8 cellular contexts compared by ENCODE assay signal in the genomic region with DNA sequence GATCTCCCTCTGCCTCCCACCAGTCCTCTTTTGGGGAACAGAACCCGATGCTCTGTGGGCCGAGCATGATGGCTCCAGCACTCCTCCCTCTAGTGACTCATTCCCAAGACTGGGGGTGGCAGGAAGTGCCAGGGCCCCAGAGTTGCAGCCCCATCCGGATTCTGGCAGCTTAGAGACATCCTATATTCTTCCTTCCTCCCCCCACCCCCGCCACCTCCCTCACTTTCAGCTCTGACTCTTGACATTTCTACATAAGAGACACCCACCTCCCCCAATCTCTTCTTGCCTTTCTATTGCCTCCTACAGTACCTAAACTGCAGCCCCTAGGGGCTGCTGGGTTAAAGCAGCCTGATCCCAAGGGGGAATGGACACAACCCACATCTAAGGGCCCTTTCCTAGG. TPM values are rescaled to one million over a fixed set of nuclear protein-coding genes. Genes with fewer than 3 reads are reported as not detected.
DNase-seq lines count a peak whose midpoint lies in the region; ATAC-seq and TF ChIP-seq lines count a peak whose summit lies in the region.

No MANE protein-coding gene starts in this region.

- no peaks in the 10 kb centered on the region for H3K27me3 ChIP-seq in osteoblast (ENCODE audit: insufficient read depth, low read length)

- no peaks in the 10 kb centered on the region for H3K36me3 ChIP-seq in osteoblast (ENCODE audit: insufficient read depth, low read length)

- H3K27ac ChIP-seq in osteoblast (ENCODE audit: low read depth, low read length), result peak overlapping the region; percentile 34

- peak overlapping the region; percentile 96 for H2AFZ ChIP-seq in osteoblast (ENCODE audit: low read length)

- H3K4me1 Mint-ChIP-seq in activated naive CD4-positive, alpha-beta T cell treated with anti-CD3 and anti-CD28 coated beads, Interleukin-2, amount 50 U/mL, for 24 hours, result peaks cover 20% of the 10 kb centered on the region

- ATAC-seq in HG03025 (IDR thresholded peaks at IDR 0.05; ENCODE audit: low FRiP score, unreplicated experiment) (no peak), HG02571 (IDR thresholded peaks at IDR 0.05; ENCODE audit: unreplicated experiment) (no peak), HG02623 (IDR thresholded peaks at IDR 0.05; ENCODE audit: unreplicated experiment) (no peak)

- no peak for TF ChIP-seq CTCF in osteoblast (IDR thresholded peaks at IDR 0.05; ENCODE audit: extremely low read depth, low read depth, low read length)

- no peaks in the 10 kb centered on the region for H3K36me3 Mint-ChIP-seq in activated naive CD4-positive, alpha-beta T cell treated with anti-CD3 and anti-CD28 coated beads, Interleukin-2, amount 50 U/mL, for 24 hours

- no peaks in the 10 kb centered on the region for H3K9me3 ChIP-seq in osteoblast (ENCODE audit: low read depth, low read length)

- H3K4me1 ChIP-seq in osteoblast (ENCODE audit: insufficient read depth, low read length), result peaks cover 11% of the 10 kb centered on the region

- peak overlapping the region; percentile 57 for H3K4me2 ChIP-seq in osteoblast (ENCODE audit: insufficient read depth, low read length)

- H3K4me3 Mint-ChIP-seq in activated naive CD4-positive, alpha-beta T cell treated with anti-CD3 and anti-CD28 coated beads, Interleukin-2, amount 50 U/mL, for 24 hours, result peak overlapping the region; percentile 3

- peak overlapping the region; percentile 76 for H3K27ac Mint-ChIP-seq in activated naive CD4-positive, alpha-beta T cell treated with anti-CD3 and anti-CD28 coated beads, Interleukin-2, amount 50 U/mL, for 24 hours

- H3K79me2 ChIP-seq in osteoblast (ENCODE audit: insufficient read depth, low read length), result no peaks in the 10 kb centered on the region

- no peaks in the 10 kb centered on the region for H3K9me3 Mint-ChIP-seq in activated naive CD4-positive, alpha-beta T cell treated with anti-CD3 and anti-CD28 coated beads, Interleukin-2, amount 50 U/mL, for 24 hours

- H4K20me1 ChIP-seq in osteoblast (ENCODE audit: insufficient read depth, low read length), result no peaks in the 10 kb centered on the region

- DNase-seq in CD1c-positive myeloid dendritic cell (ENCODE audit: extremely low spot score), result peak; percentile 94
- DNase-seq in NOMO-1 treated with DMSO at 0.1 percent for 48 hours (lab: John Stamatoyannopoulos, UW; ENCODE audit: unreplicated experiment), result peak; percentile 79
- peak; percentile 93 for DNase-seq in osteoblast (ENCODE audit: insufficient read length, low spot score, missing footprints)
- DNase-seq in NCI-H446 treated with DMSO at 0.1 percent for 48 hours (lab: John Stamatoyannopoulos, UW), result no peak

- H3K27me3 Mint-ChIP-seq in activated naive CD4-positive, alpha-beta T cell treated with anti-CD3 and anti-CD28 coated beads, Interleukin-2, amount 50 U/mL, for 24 hours, result no peaks in the 10 kb centered on the region

- peak overlapping the region; percentile 9 for H3K4me3 ChIP-seq in osteoblast (ENCODE audit: insufficient read depth, low read length)

RNA-seq across cellular contexts. Expression of a gene that starts 47.1 kb away (rescaled TPM):
- total RNA-seq in osteoblast, result 263 and 284 TPM in 2 replicates

RNA-seq across cellular contexts. Expression of a gene that starts 48.2 kb away (rescaled TPM):
- 60.7 and 65.1 TPM in 2 replicates for total RNA-seq in osteoblast
